Comparison of ENCODE assay signal across 9 cellular contexts in the genomic region with DNA sequence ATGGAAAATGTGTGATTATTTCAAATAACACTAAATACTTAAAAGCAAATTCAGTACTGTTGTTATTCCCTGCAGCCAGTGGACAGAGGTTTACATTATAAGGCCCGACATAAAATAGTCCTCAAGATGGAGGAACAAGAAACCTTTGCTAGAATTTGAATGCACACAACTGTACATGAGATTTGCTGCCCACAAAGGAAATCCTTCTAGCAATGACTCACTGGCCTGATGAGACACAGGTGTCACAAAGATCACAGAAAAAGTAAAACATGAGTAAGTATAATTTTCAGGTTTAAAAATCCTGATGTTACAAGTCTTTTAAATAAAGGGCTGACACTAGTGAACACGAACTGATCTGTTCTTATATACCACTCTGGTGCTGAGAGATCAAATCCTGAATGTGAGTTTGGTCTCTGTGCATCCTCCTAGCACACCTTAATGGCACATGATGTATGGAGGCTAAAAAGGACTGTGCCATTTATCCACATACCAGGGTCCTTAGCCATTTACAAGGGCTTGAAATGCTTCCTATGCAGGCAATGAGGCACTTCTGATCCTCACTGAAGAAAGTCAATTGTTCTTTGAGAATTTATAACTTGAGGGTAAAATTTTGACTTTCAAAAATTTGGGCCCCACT. TPM values are rescaled to one million over a fixed set of nuclear protein-coding genes. Genes with fewer than 3 reads are reported as not detected.
DNase-seq lines count a peak whose midpoint lies in the region; ATAC-seq and TF ChIP-seq lines count a peak whose summit lies in the region.
"Had no signal": no experiment of that assay in that cellular context is flagged by ENCODE, and none has a peak within 500 bp of the region (broad histone marks: within the 10 kb centered on the region; RNA-seq: fewer than 3 reads in every experiment).

No MANE protein-coding gene starts in this region.

- peaks cover 1% of the 10 kb centered on the region for H3K4me1 Mint-ChIP-seq in osteocyte (ENCODE audit: unreplicated experiment)

- no peaks in the 10 kb centered on the region for H3K9me3 Mint-ChIP-seq in activated naive CD4-positive, alpha-beta T cell treated with anti-CD3 and anti-CD28 coated beads, Interleukin-2, amount 50 U/mL, for 72 hours
- no peaks in the 10 kb centered on the region for H3K9me3 Mint-ChIP-seq in osteocyte (ENCODE audit: unreplicated experiment)

- no peak overlapping the region for H3K27ac Mint-ChIP-seq in activated naive CD4-positive, alpha-beta T cell treated with anti-CD3 and anti-CD28 coated beads, Interleukin-2, amount 50 U/mL, for 72 hours
- no peak overlapping the region for H3K27ac Mint-ChIP-seq in osteocyte (ENCODE audit: unreplicated experiment)

- peaks cover 0 to 14% of the 10 kb centered on the region in 2 donors for H3K36me3 Mint-ChIP-seq in activated naive CD4-positive, alpha-beta T cell treated with anti-CD3 and anti-CD28 coated beads, Interleukin-2, amount 50 U/mL, for 72 hours
- H3K36me3 Mint-ChIP-seq in osteocyte (ENCODE audit: unreplicated experiment) = peaks cover 41% of the 10 kb centered on the region

- ATAC-seq in GM19351 (IDR thresholded peaks at IDR 0.05; ENCODE audit: unreplicated experiment) (peak; percentile 62), HG03095 (IDR thresholded peaks at IDR 0.05; ENCODE audit: unreplicated experiment) (peak; percentile 55)
- peak; percentile 90 to 95 for ATAC-seq in activated naive CD4-positive, alpha-beta T cell treated with anti-CD3 and anti-CD28 coated beads, Interleukin-2, amount 50 U/mL, for 72 hours

- no peaks in the 10 kb centered on the region for H3K27me3 Mint-ChIP-seq in osteocyte (ENCODE audit: unreplicated experiment)

- no peak overlapping the region for H3K4me3 Mint-ChIP-seq in osteocyte (ENCODE audit: unreplicated experiment)

- DNase-seq in GM10266 (ENCODE audit: extremely low spot score) (peak; percentile 6), KG1 (lab: John Stamatoyannopoulos, UW) (no peak), kidney glomerular epithelial cell (lab: John Stamatoyannopoulos, UW) (no peak), osteocyte (ENCODE audit: extremely low spot score, unreplicated experiment) (no peak)
- DNase-seq in activated naive CD4-positive, alpha-beta T cell treated with anti-CD3 and anti-CD28 coated beads, Interleukin-2, amount 50 U/mL, for 72 hours (ENCODE audit: low spot score in 2 of 2) = no peak
- DNase-seq in NK-92 treated with Interleukin-12 subunit alpha and Interleukin-12 subunit beta, amount 100 ng/mL, for 24 hours (lab: John Stamatoyannopoulos, UW) = no peak
- DNase-seq: amygdala had no signal

- TF ChIP-seq CTCF in GM10266 (IDR thresholded peaks at IDR 0.05; ENCODE audit: control insufficient read depth, insufficient read depth, low read depth, missing control alignments) (no peak), osteocyte (IDR thresholded peaks at IDR 0.05) (no peak)

RNA-seq across cellular contexts. Expression of gene MAP7D3, which starts 23.1 kb away (rescaled TPM):
- 10 to 100 TPM; 14.3 to 19.8 TPM for total RNA-seq in activated naive CD4-positive, alpha-beta T cell treated with anti-CD3 and anti-CD28 coated beads, Interleukin-2, amount 50 U/mL, for 72 hours
- total RNA-seq in osteocyte = 84.7 and 87.4 TPM in 2 replicates
